ENCODE assay signal across 27 cellular contexts in genomic region chr1:164581762-164582161, GRCh38. TPM values are rescaled to one million over a fixed set of nuclear protein-coding genes. Genes with fewer than 3 reads are reported as not detected.
DNase-seq lines count a peak whose midpoint lies in the region; ATAC-seq, FAIRE-seq and TF ChIP-seq lines count a peak whose summit lies in the region.
"Had no signal": no experiment of that assay in that cellular context is flagged by ENCODE, and none has a peak within 500 bp of the region (broad histone marks: within the 10 kb centered on the region; RNA-seq: fewer than 3 reads in every experiment).

No MANE protein-coding gene starts in this region.

- H3K36me3 Mint-ChIP-seq in WTC11 (peaks cover 3% of the 10 kb centered on the region; the same call in 1 of the 2 replicates), type B pancreatic cell (peaks cover 66% of the 10 kb centered on the region)
- H3K36me3 Mint-ChIP-seq: CD8-positive, alpha-beta T cell had no signal

- H3K27me3 Mint-ChIP-seq in WTC11 (ENCODE audit: low read depth) (no peaks in the 10 kb centered on the region), type B pancreatic cell (no peaks in the 10 kb centered on the region)

- H3K36me3 ChIP-seq in HUES48 (ENCODE audit: control insufficient read depth, insufficient read depth, low read length) (peaks cover 17% of the 10 kb centered on the region), PC-9 (ENCODE audit: low read depth) (peaks cover 19% of the 10 kb centered on the region; the same call in 1 of the 2 replicates)
- H3K36me3 ChIP-seq: BE2C, BLaER1 had no signal

- H3K9ac ChIP-seq in HUES48 (ENCODE audit: low read depth, low read length): no peak overlapping the region
- H3K9ac ChIP-seq: BLaER1 had no signal

- H3K79me2 ChIP-seq in PC-9 (ENCODE audit: low read depth): 0 out of 2 replicates have a peak, but pooled peaks cover 3% of the 10 kb centered on the region

- POLR2A ChIA-PET in WTC11 (lab: Charles Lee): interaction anchor here (1.1 to 2.4 kb wide), 2 partner anchors 20 to 23 kb away, joined by 4 to 7 read pairs; partner anchors contain the start of gene PBX1
- POLR2A ChIA-PET in PC-9 (lab: Charles Lee; ENCODE audit: unreplicated experiment): no interaction called here

- H3K9me2 ChIP-seq in PC-9 (ENCODE audit: insufficient read depth): no peaks in the 10 kb centered on the region

- no peak overlapping the region for H2AFZ ChIP-seq in PC-9

- ATAC-seq in WTC11 (no peak), GM18907 (IDR thresholded peaks at IDR 0.05; ENCODE audit: unreplicated experiment) (no peak)
- ATAC-seq: CD8-positive, alpha-beta T cell had no signal

- H3K4me3 ChIP-seq in HUES48 (ENCODE audit: low read depth, low read length) (no peak overlapping the region), PC-9 (no peak overlapping the region)
- H3K4me3 ChIP-seq: BLaER1 had no signal

- H3K27ac ChIP-seq in HUES48 (ENCODE audit: low read depth, low read length) (peak overlapping the region; percentile 23), PC-9 (no peak overlapping the region)
- H3K27ac ChIP-seq: BLaER1 had no signal

- H3K4me3 Mint-ChIP-seq in WTC11 (no peak overlapping the region), type B pancreatic cell (peak overlapping the region; percentile 26)
- H3K4me3 Mint-ChIP-seq: CD4-positive, alpha-beta T cell; CD8-positive, alpha-beta T cell had no signal

- no peak overlapping the region for H3K4me2 ChIP-seq in PC-9
- H3K4me2 ChIP-seq: BLaER1 had no signal

- TF ChIP-seq CTCF in D721Med (IDR thresholded peaks at IDR 0.05; ENCODE audit: insufficient read depth, missing control alignments) (no peak), WTC11 (IDR thresholded peaks at IDR 0.05) (no peak), type B pancreatic cell (conservative IDR thresholded peaks at IDR 0.05) (no peak), PC-9 (conservative IDR thresholded peaks at IDR 0.05) (no peak)

- no peaks in the 10 kb centered on the region for H3K9me3 ChIP-seq in HUES48 (ENCODE audit: control insufficient read depth, insufficient read depth, low read length)
- no peaks in the 10 kb centered on the region for H3K9me3 ChIP-seq in PC-9 (ENCODE audit: insufficient read depth, low read depth)
- H3K9me3 ChIP-seq: BE2C, BLaER1, Caco-2 had no signal

- H3K27ac Mint-ChIP-seq in WTC11 (peak overlapping the region; percentile 21; the same call in 1 of the 2 replicates), type B pancreatic cell (no peak overlapping the region)
- H3K27ac Mint-ChIP-seq: CD4-positive, alpha-beta T cell; CD8-positive, alpha-beta T cell had no signal

- CTCF ChIA-PET in WTC11 (lab: Charles Lee): interaction anchor here (0.8 kb wide), 1 partner anchor 20 kb away, joined by 3 read pairs; no protein-coding TSS in a partner anchor
- CTCF ChIA-PET in PC-9 (lab: Charles Lee): no interaction called here

- intact Hi-C loops in PC-9 (cut with micrococcal nuclease; ENCODE audit: unreplicated experiment): no loop called here

- no peaks in the 10 kb centered on the region for H4K20me1 ChIP-seq in PC-9 (ENCODE audit: insufficient read depth)
- H4K20me1 ChIP-seq: BLaER1 had no signal

- H3K4me1 ChIP-seq in HUES48 (ENCODE audit: control insufficient read depth, insufficient read depth, low read length) (peaks cover 80% of the 10 kb centered on the region), PC-9 (replicated peaks; ENCODE audit: insufficient read depth) (no peaks in the 10 kb centered on the region)
- H3K4me1 ChIP-seq: BE2C, BLaER1 had no signal

- DNase-seq in D721Med (ENCODE audit: insufficient read length, low spot score): no peak
- no peak for DNase-seq in WTC11 (ENCODE audit: low spot score)
- DNase-seq in type B pancreatic cell (ENCODE audit: extremely low spot score, unreplicated experiment): no peak
- DNase-seq in GDM1 (lab: John Stamatoyannopoulos, UW): no peak
- no peak for DNase-seq in NCI-H1105 treated with DMSO at 0.1 percent for 48 hours (lab: John Stamatoyannopoulos, UW)
- no peak for DNase-seq in PC-9
- DNase-seq: 8988T; ACHN; BE2C; C1 segment of cervical spinal cord; Caco-2; Calu3; CD4-positive, alpha-beta T cell; CD8-positive, alpha-beta T cell; DMS 273 treated with DMSO at 0.1 percent for 48 hours; DMS153; DMS53; DMS79; DND-41; EL; GF-D8 had no signal

- no peaks in the 10 kb centered on the region for H3F3A ChIP-seq in PC-9 (ENCODE audit: insufficient read depth, low read depth)

- H3K27me3 ChIP-seq in HUES48 (ENCODE audit: control insufficient read depth, insufficient read depth, low read length) (no peaks in the 10 kb centered on the region), PC-9 (ENCODE audit: insufficient read depth, low read depth) (no peaks in the 10 kb centered on the region)
- H3K27me3 ChIP-seq: BE2C, BLaER1 had no signal

- no TSS peak for BruUV-seq in PC-9 (replicated peaks; lab: Mats Ljungman, UMichigan)

- H3K4me1 Mint-ChIP-seq in WTC11 (peaks cover 90% of the 10 kb centered on the region), type B pancreatic cell (ENCODE audit: unreplicated experiment) (peaks cover 72% of the 10 kb centered on the region)

- FAIRE-seq in D721Med (lab: Jason Lieb, UNC): peak; percentile 64
- FAIRE-seq: A204.1, GM12891 had no signal

- no peaks in the 10 kb centered on the region for H3K9me3 Mint-ChIP-seq in WTC11
- H3K9me3 Mint-ChIP-seq in type B pancreatic cell: no peaks in the 10 kb centered on the region
- H3K9me3 Mint-ChIP-seq: CD4-positive, alpha-beta T cell; CD8-positive, alpha-beta T cell had no signal

TF ChIP-seq in WTC11, 78 proteins besides CTCF, POLR2A, EP300 and RAD21:
- no peak for TF ChIP-seq NR2C2 (CRISPR knock-in tag; IDR thresholded peaks at IDR 0.05)
- TF ChIP-seq USF2 (CRISPR knock-in tag; IDR thresholded peaks at IDR 0.05): no peak
- TF ChIP-seq NFATC4 (CRISPR knock-in tag; IDR thresholded peaks at IDR 0.05): no peak
- TF ChIP-seq FOXP4 (CRISPR knock-in tag; IDR thresholded peaks at IDR 0.05): no peak
- no peak for TF ChIP-seq USF1 (CRISPR knock-in tag; IDR thresholded peaks at IDR 0.05)
TF ChIP-seq in WTC11: peak in this region for 0.

RNA-seq across cellular contexts. Expression of gene PBX1, which starts 22.8 kb away (rescaled TPM):
- 97.7 to 102 TPM (median 102 TPM) in 3 replicates for total RNA-seq in WTC11 (2021)
- 257 and 324 TPM in 2 replicates for total RNA-seq in type B pancreatic cell (ENCODE audit: low replicate concordance)
- total RNA-seq in PC-9 (2021): 44.5 and 57.7 TPM in 2 replicates
- total RNA-seq: G401 had no signal
